ENCODE assay signal across 1 cellular context in the genomic region with DNA sequence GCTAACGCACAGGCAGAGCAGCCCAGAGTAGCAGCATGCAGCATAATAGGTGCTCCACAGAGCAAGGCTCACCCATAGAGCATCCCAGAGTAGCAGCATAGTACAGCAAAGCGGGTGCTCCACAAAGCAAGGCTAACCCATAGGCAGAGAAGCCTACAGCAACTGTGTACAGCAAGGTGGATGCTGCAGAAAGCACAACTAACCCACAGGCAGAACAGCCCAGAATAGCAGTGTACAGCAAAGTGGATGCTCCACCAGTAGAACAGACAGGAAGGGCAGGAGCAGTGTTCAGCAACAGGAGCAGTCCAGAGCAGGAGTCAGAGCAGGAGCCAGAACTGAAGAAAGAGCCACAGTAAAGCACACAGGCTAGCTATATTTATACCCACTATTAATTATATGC.
TF ChIP-seq lines count a peak whose summit lies in the region.

No MANE protein-coding gene starts in this region.

TF ChIP-seq in IMR-90, 13 proteins besides CTCF, POLR2A, EP300 and RAD21:
- TF ChIP-seq MXI1 (IDR thresholded peaks at IDR 0.05; ENCODE audit: borderline replicate concordance, low read depth, low read length) = no peak
- TF ChIP-seq MAZ (IDR thresholded peaks at IDR 0.05; ENCODE audit: borderline replicate concordance, low read depth, low read length) = no peak
- no peak for TF ChIP-seq NFE2L2 (IDR thresholded peaks at IDR 0.05; ENCODE audit: low read depth, low read length)
- TF ChIP-seq FOS (IDR thresholded peaks at IDR 0.05; ENCODE audit: low read depth, low read length) = no peak
- no peak for TF ChIP-seq BHLHE40 (IDR thresholded peaks at IDR 0.05; ENCODE audit: low read depth, low read length)
- no peak for TF ChIP-seq MAFK (IDR thresholded peaks at IDR 0.05; ENCODE audit: low read depth, low read length)
- TF ChIP-seq, protein P1, sequence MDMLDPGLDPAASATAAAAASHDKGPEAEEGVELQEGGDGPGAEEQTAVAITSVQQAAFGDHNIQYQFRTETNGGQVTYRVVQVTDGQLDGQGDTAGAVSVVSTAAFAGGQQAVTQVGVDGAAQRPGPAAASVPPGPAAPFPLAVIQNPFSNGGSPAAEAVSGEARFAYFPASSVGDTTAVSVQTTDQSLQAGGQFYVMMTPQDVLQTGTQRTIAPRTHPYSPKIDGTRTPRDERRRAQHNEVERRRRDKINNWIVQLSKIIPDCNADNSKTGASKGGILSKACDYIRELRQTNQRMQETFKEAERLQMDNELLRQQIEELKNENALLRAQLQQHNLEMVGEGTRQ (IDR thresholded peaks at IDR 0.05; ENCODE audit: low read depth, low read length) = no peak
- TF ChIP-seq RFX5 (IDR thresholded peaks at IDR 0.05; ENCODE audit: low read depth, low read length) = no peak
- no peak for TF ChIP-seq RCOR1 (IDR thresholded peaks at IDR 0.05; ENCODE audit: insufficient replicate concordance, low read length)
- no peak for TF ChIP-seq SMC3 (IDR thresholded peaks at IDR 0.05; ENCODE audit: low read depth, low read length)
- TF ChIP-seq, protein P2, sequence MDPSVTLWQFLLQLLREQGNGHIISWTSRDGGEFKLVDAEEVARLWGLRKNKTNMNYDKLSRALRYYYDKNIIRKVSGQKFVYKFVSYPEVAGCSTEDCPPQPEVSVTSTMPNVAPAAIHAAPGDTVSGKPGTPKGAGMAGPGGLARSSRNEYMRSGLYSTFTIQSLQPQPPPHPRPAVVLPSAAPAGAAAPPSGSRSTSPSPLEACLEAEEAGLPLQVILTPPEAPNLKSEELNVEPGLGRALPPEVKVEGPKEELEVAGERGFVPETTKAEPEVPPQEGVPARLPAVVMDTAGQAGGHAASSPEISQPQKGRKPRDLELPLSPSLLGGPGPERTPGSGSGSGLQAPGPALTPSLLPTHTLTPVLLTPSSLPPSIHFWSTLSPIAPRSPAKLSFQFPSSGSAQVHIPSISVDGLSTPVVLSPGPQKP (IDR thresholded peaks at IDR 0.05; ENCODE audit: borderline replicate concordance, low read depth, low read length) = no peak
